28 cellular contexts compared by ENCODE assay signal in the genomic region with DNA sequence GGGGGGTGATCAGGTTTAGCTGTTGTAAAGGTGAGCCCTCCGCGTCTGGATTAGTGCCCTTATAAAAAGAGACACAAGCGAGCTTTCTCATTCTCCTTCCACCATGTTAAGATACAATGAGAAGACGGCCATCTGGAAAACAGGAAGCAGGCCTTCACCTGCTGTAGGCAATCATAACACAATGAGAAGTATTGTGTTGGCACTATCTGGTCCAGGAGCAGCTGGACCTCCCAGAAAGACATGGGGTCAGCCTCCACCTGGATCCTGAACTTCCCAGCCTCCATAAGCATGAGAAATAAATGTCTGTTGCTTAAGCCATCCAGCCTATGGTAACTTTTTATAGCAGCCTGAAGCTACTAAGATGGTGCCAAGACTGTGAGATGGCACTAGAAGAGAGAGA.
"Had no signal": no experiment of that assay in that cellular context is flagged by ENCODE, and none has a peak within 500 bp of the region (broad histone marks: within the 10 kb centered on the region; RNA-seq: fewer than 3 reads in every experiment).

No MANE protein-coding gene starts in this region.

- DNase-seq: activated CD4-positive, alpha-beta T cell treated with anti-CD3 and anti-CD28 coated beads for 48 hours; activated CD4-positive, alpha-beta T cell treated with anti-CD3 and anti-CD28 coated beads, Interleukin-2, amount 50 U/mL, for 4 hours; activated CD4-positive, CD25-positive, alpha-beta regulatory T cell treated with anti-CD3 and anti-CD28 coated beads, Interleukin-2, amount 50 U/mL, for 72 hours; activated CD8-positive, alpha-beta memory T cell treated with anti-CD3 and anti-CD28 coated beads, Interleukin-2, amount 50 U/mL, for 48 hours; activated CD8-positive, alpha-beta T cell treated with anti-CD3 and anti-CD28 coated beads, Interleukin-2, amount 10 ng/mL, durations not matched to agents 7 days and 5 days; activated effector memory CD4-positive, alpha-beta T cell treated with Interleukin-2 at 50 U/mL for 16 hours; activated naive CD4-positive, alpha-beta T cell; activated T-cell treated with anti-CD3 and anti-CD28 coated beads, Interleukin-2, amount 50 U/mL, for 24 hours; amygdala; NCI-H1092; NCI-H1417; NCI-H1694 treated with DMSO at 0.1 percent for 48 hours; NCI-H2029 treated with DMSO at 0.1 percent for 48 hours; NCI-H345; NCI-H510A; NCI-H526 treated with DMSO at 0.1 percent for 48 hours; PC-9; SIG-M5; T-cell; T-helper 2 cell; T1000; WERI-Rb-1 had no signal

- H3K4me1 Mint-ChIP-seq: activated naive CD4-positive, alpha-beta T cell treated with anti-CD3 and anti-CD28 coated beads, Interleukin-2, amount 50 U/mL, for 24 hours; central memory CD8-positive, alpha-beta T cell had no signal

- H3K4me2 ChIP-seq: KMS-11, PC-9 had no signal

- H3K36me3 Mint-ChIP-seq: activated naive CD4-positive, alpha-beta T cell treated with anti-CD3 and anti-CD28 coated beads, Interleukin-2, amount 50 U/mL, for 24 hours; brain; T-cell had no signal

- H3K4me3 Mint-ChIP-seq: activated CD8-positive, alpha-beta T cell treated with anti-CD3 and anti-CD28 coated beads, Interleukin-2, amount 10 ng/mL, durations not matched to agents 7 days and 5 days; activated naive CD4-positive, alpha-beta T cell treated with anti-CD3 and anti-CD28 coated beads, Interleukin-2, amount 50 U/mL, for 24 hours; activated T-cell treated with anti-CD3 and anti-CD28 coated beads, Interleukin-2, amount 50 U/mL, for 24 hours; activated T-helper 1 cell treated with anti-CD3 and anti-CD28 coated beads, Interleukin-12 subunit alpha, Interleukin-12 subunit beta, Interleukin-2, Interleukin-4 antibody, amounts not matched to agents 30 ng/mL and 10 ng/mL and 1 ng/mL, durations not matched to agents 14 hours and 24 hours and 36 hours; brain; central memory CD8-positive, alpha-beta T cell; T-cell had no signal

- H3K4me3 ChIP-seq: PC-9, SK-N-MC had no signal

- ATAC-seq: activated CD8-positive, alpha-beta T cell treated with anti-CD3 and anti-CD28 coated beads, Interleukin-2, amount 10 ng/mL, durations not matched to agents 7 days and 5 days; T-cell had no signal

- H3K36me3 ChIP-seq: WERI-Rb-1 had no signal

- H3K27me3 Mint-ChIP-seq: activated naive CD4-positive, alpha-beta T cell treated with anti-CD3 and anti-CD28 coated beads, Interleukin-2, amount 50 U/mL, for 24 hours; activated T-cell treated with anti-CD3 and anti-CD28 coated beads, Interleukin-2, amount 50 U/mL, for 24 hours; brain had no signal

- H3K27ac Mint-ChIP-seq: activated CD8-positive, alpha-beta T cell treated with anti-CD3 and anti-CD28 coated beads, Interleukin-2, amount 10 ng/mL, durations not matched to agents 7 days and 5 days; activated naive CD4-positive, alpha-beta T cell treated with anti-CD3 and anti-CD28 coated beads, Interleukin-2, amount 50 U/mL, for 24 hours; activated T-cell treated with anti-CD3 and anti-CD28 coated beads, Interleukin-2, amount 50 U/mL, for 24 hours; activated T-helper 1 cell treated with anti-CD3 and anti-CD28 coated beads, Interleukin-12 subunit alpha, Interleukin-12 subunit beta, Interleukin-2, Interleukin-4 antibody, amounts not matched to agents 30 ng/mL and 10 ng/mL and 1 ng/mL, durations not matched to agents 14 hours and 24 hours and 36 hours; brain had no signal

- H2AFZ ChIP-seq: PC-9 had no signal

- H3K27ac ChIP-seq: KMS-11, PC-9, SK-N-MC, WERI-Rb-1 had no signal

- H3K9me3 Mint-ChIP-seq: activated naive CD4-positive, alpha-beta T cell treated with anti-CD3 and anti-CD28 coated beads, Interleukin-2, amount 50 U/mL, for 24 hours; activated T-cell treated with anti-CD3 and anti-CD28 coated beads, Interleukin-2, amount 50 U/mL, for 24 hours; activated T-helper 1 cell treated with anti-CD3 and anti-CD28 coated beads, Interleukin-12 subunit alpha, Interleukin-12 subunit beta, Interleukin-2, Interleukin-4 antibody, amounts not matched to agents 30 ng/mL and 10 ng/mL and 1 ng/mL, durations not matched to agents 14 hours and 24 hours and 36 hours; central memory CD8-positive, alpha-beta T cell had no signal
